17 cellular contexts compared by ENCODE assay signal in the genomic region with DNA sequence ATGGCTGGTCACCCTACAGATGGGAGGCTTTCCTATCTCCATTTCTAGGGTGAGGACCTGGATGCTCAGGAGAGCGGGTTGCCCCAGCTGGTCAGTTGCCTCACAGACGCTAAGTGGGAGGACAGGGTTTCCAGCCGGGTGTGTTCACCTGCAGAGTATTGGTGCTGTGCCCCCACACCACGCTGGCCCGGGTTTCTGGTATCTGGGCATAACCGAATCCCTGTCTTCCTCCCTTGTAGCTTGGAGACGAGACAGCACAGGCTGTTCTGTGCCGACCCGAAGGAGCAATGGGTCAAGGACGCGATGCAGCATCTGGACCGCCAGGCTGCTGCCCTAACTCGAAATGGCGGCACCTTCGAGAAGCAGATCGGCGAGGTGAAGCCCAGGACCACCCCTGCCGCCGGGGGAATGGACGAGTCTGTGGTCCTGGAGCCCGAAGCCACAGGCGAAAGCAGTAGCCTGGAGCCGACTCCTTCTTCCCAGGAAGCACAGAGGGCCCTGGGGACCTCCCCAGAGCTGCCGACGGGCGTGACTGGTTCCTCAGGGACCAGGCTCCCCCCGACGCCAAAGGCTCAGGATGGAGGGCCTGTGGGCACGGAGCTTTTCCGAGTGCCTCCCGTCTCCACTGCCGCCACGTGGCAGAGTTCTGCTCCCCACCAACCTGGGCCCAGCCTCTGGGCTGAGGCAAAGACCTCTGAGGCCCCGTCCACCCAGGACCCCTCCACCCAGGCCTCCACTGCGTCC. TPM values are rescaled to one million over a fixed set of nuclear protein-coding genes. Genes with fewer than 3 reads are reported as not detected.
DNase-seq lines count a peak whose midpoint lies in the region; ATAC-seq and TF ChIP-seq lines count a peak whose summit lies in the region.
"Had no signal": no experiment of that assay in that cellular context is flagged by ENCODE, and none has a peak within 500 bp of the region (broad histone marks: within the 10 kb centered on the region; RNA-seq: fewer than 3 reads in every experiment).

No MANE protein-coding gene starts in this region.

- TF ChIP-seq EP300 in SK-N-SH (IDR thresholded peaks at IDR 0.05; ENCODE audit: borderline replicate concordance in 1 of 2, low read depth in 1 of 2, low read length in 1 of 2): no peak

- no peak overlapping the region for H2BK15ac ChIP-seq in mesenchymal stem cell (ENCODE audit: low read depth, poor library complexity, severe bottlenecking)

- H3K23ac ChIP-seq in mesenchymal stem cell (ENCODE audit: low read length in 2 of 2): no peak overlapping the region

- peak overlapping the region in 1 of 2 experiments; percentile 24 for H2BK12ac ChIP-seq in mesenchymal stem cell (ENCODE audit: low read length in 2 of 2)

- no peak overlapping the region for H2BK5ac ChIP-seq in mesenchymal stem cell (ENCODE audit: low read depth, low read length, poor library complexity, severe bottlenecking)

- H3K9me3 ChIP-seq in SK-N-SH: no peaks in the 10 kb centered on the region
- no peaks in the 10 kb centered on the region for H3K9me3 ChIP-seq in ascending aorta
- no peaks in the 10 kb centered on the region for H3K9me3 ChIP-seq in mesenchymal stem cell (ENCODE audit: control insufficient read depth, low read length)
- no peaks in the 10 kb centered on the region for H3K9me3 ChIP-seq in testis
- H3K9me3 ChIP-seq: BE2C had no signal

- no peak overlapping the region for H4K91ac ChIP-seq in mesenchymal stem cell (ENCODE audit: low read length)

- H3K4me3 ChIP-seq in SK-N-SH (ENCODE audit: low read depth in 2 of 2, low read length in 1 of 2) (no peak overlapping the region), ascending aorta (no peak overlapping the region), mesenchymal stem cell (ENCODE audit: insufficient read depth in 1 of 2, low read depth in 1 of 2, low read length in 2 of 2) (no peak overlapping the region), testis (no peak overlapping the region)

- no peak for ATAC-seq in SK-N-SH treated with all-trans-retinoic acid at 6 μM for 48 hours
- no peak for ATAC-seq in GM21526 (IDR thresholded peaks at IDR 0.05; ENCODE audit: low FRiP score, unreplicated experiment)
- ATAC-seq in HG02852 (IDR thresholded peaks at IDR 0.05; ENCODE audit: unreplicated experiment): no peak
- ATAC-seq: CD8-positive, alpha-beta T cell; Panc1 had no signal

- H4K20me1 ChIP-seq in SK-N-SH (ENCODE audit: insufficient read depth): no peaks in the 10 kb centered on the region

- peak overlapping the region; percentile 52 for H2BK120ac ChIP-seq in mesenchymal stem cell (ENCODE audit: low read depth, low read length)

- H3K4me2 ChIP-seq in SK-N-SH (no peak overlapping the region), mesenchymal stem cell (ENCODE audit: low read length, poor library complexity, severe bottlenecking) (no peak overlapping the region)

- H3K27ac ChIP-seq in SK-N-SH (ENCODE audit: low read depth in 2 of 2, low read length in 1 of 2) (no peak overlapping the region), ascending aorta (peak overlapping the region; percentile 72 to 94), mesenchymal stem cell (ENCODE audit: low read length, poor library complexity, severe bottlenecking) (no peak overlapping the region), testis (peak overlapping the region; percentile 67 to 74)
- H3K27ac ChIP-seq: 22Rv1 had no signal

- no peak overlapping the region for H3K18ac ChIP-seq in mesenchymal stem cell (ENCODE audit: low read depth in 1 of 2, low read length in 2 of 2)

- H2AFZ ChIP-seq in SK-N-SH (ENCODE audit: low read depth): no peak overlapping the region
- H2AFZ ChIP-seq in mesenchymal stem cell (ENCODE audit: low read depth, low read length): no peak overlapping the region

- POLR2A ChIA-PET in SK-N-SH (lab: Yijun Ruan, JAX): no interaction called here

- no peaks in the 10 kb centered on the region for H3K79me2 ChIP-seq in SK-N-SH (ENCODE audit: insufficient read depth)

- DNase-seq in SK-N-SH (peak; percentile 8), ascending aorta (ENCODE audit: low spot score in 2 of 2) (no peak), mesenchymal stem cell (no peak), testis (peak; percentile 33), activated gamma-delta T cell (lab: John Stamatoyannopoulos, UW) (no peak)
- DNase-seq: DMS79, GOT3, NCI-H1436 treated with DMSO at 0.1 percent for 48 hours, NCI-H510A had no signal

- H3K79me1 ChIP-seq in mesenchymal stem cell (replicated peaks; ENCODE audit: low read length, poor library complexity, severe bottlenecking): peaks cover 29% of the 10 kb centered on the region

- H3K27me3 ChIP-seq in SK-N-SH (ENCODE audit: insufficient read depth) (no peaks in the 10 kb centered on the region), ascending aorta (no peaks in the 10 kb centered on the region), mesenchymal stem cell (ENCODE audit: control insufficient read depth in 1 of 2, insufficient read depth in 1 of 2, low read length in 2 of 2) (peaks cover 0 to 7% of the 10 kb centered on the region in 2 experiments), testis (no peaks in the 10 kb centered on the region)
- H3K27me3 ChIP-seq: BE2C had no signal

- WGBS in SK-N-SH (ENCODE audit: low lambda C conversion rate): 97% methylated on average over 26 of the region's 35 CpGs
- 96% methylated on average over 35 of the region's 35 CpGs for WGBS in mesenchymal stem cell
- WGBS in testis, 2 donors: 47 to 59% methylated on average over 21 to 35 of the region's 35 CpGs

- intact Hi-C loops in ascending aorta (cut with DNase I): no loop called here
- intact Hi-C loops in testis (cut with DNase I; ENCODE audit: low total_unique reads): no loop called here

- H3K4me1 ChIP-seq in SK-N-SH (ENCODE audit: control insufficient read depth in 1 of 2, insufficient read depth in 2 of 2, low read depth in 1 of 2, low read length in 1 of 2) (peaks cover 15 to 33% of the 10 kb centered on the region in 2 experiments; a peak in 3 of 4 replicates), ascending aorta (peaks cover 0 to 46% of the 10 kb centered on the region in 2 donors), mesenchymal stem cell (ENCODE audit: control insufficient read depth, insufficient read depth, low read depth, low read length) (peaks cover 36% of the 10 kb centered on the region), testis (peaks cover 45% of the 10 kb centered on the region)

- no peak for TF ChIP-seq CTCF in SK-N-SH (IDR thresholded peaks at IDR 0.05)
- TF ChIP-seq CTCF in ascending aorta (IDR thresholded peaks at IDR 0.05): no peak
- TF ChIP-seq CTCF in testis (IDR thresholded peaks at IDR 0.05): no peak

- no peak overlapping the region for H3K4ac ChIP-seq in mesenchymal stem cell (ENCODE audit: low read depth in 1 of 2, low read length in 2 of 2)

- H3K9ac ChIP-seq in SK-N-SH: no peak overlapping the region
- H3K9ac ChIP-seq in mesenchymal stem cell (ENCODE audit: low read length): no peak overlapping the region

- H3F3A ChIP-seq in SK-N-SH (replicated peaks; ENCODE audit: insufficient read depth): peaks cover 7% of the 10 kb centered on the region

- no peak overlapping the region for H2AK5ac ChIP-seq in mesenchymal stem cell (ENCODE audit: low read length, severe bottlenecking)

- H3K36me3 ChIP-seq in SK-N-SH (replicated peaks in 1 of 2; ENCODE audit: control insufficient read depth in 1 of 2, insufficient read depth in 2 of 2, low read length in 1 of 2) (no peaks in the 10 kb centered on the region), ascending aorta (peaks cover 30% of the 10 kb centered on the region in 2 donors), mesenchymal stem cell (ENCODE audit: control insufficient read depth in 1 of 2, insufficient read depth in 2 of 2, low read depth in 1 of 2, low read length in 2 of 2) (peaks cover 0 to 47% of the 10 kb centered on the region in 2 experiments), testis (ENCODE audit: low read depth, missing control alignments) (no peaks in the 10 kb centered on the region)

- TF ChIP-seq POLR2A in testis (IDR thresholded peaks at IDR 0.05): no peak

- H3K14ac ChIP-seq in mesenchymal stem cell (ENCODE audit: low read length in 2 of 2): no peak overlapping the region

- TF ChIP-seq RAD21 in SK-N-SH (IDR thresholded peaks at IDR 0.05; ENCODE audit: low read length): no peak

- H3K9me2 ChIP-seq in SK-N-SH: no peaks in the 10 kb centered on the region

- H4K8ac ChIP-seq in mesenchymal stem cell (ENCODE audit: low read length): no peak overlapping the region

- CTCF ChIA-PET in SK-N-SH (lab: Yijun Ruan, JAX): interaction anchor here (1.1 to 2.1 kb wide), 3 partner anchors 36 to 137 kb away, joined by 3 to 17 read pairs (median 3); no protein-coding TSS in a partner anchor

TF ChIP-seq in SK-N-SH, 30 proteins besides CTCF, POLR2A, EP300 and RAD21 (continues in another document):
- TF ChIP-seq EZH2phosphoT487 (IDR thresholded peaks at IDR 0.05; ENCODE audit: borderline replicate concordance, low read depth): no peak
- no peak for TF ChIP-seq YY1 (IDR thresholded peaks at IDR 0.05; ENCODE audit: low read depth)
- TF ChIP-seq FOXJ3 (CRISPR knock-in tag; IDR thresholded peaks at IDR 0.05): no peak

TF ChIP-seq in SK-N-SH treated with all-trans-retinoic acid at 6 μM for 48 hours, 23 proteins besides CTCF, POLR2A, EP300 and RAD21:
- TF ChIP-seq ZFP3 (CRISPR knock-in tag; IDR thresholded peaks at IDR 0.05): no peak
- TF ChIP-seq OSR1 (CRISPR knock-in tag; IDR thresholded peaks at IDR 0.05): no peak

RNA-seq across cellular contexts. Expression of a gene that starts 9.7 kb away (rescaled TPM):
- polyA plus RNA-seq in SK-N-SH (2012; rRNA removed) (5.8 and 6.8 TPM in 2 replicates), testis (ENCODE audit: insufficient read depth, low read depth, low replicate concordance) (12.9 TPM)
- polyA plus RNA-seq in SK-N-SH (2012; cell fraction: cytosol; rRNA removed): 3.1 and 4.9 TPM in 2 replicates
- 4.8 and 5.8 TPM in 2 replicates for polyA plus RNA-seq in SK-N-SH (2012; cell fraction: nucleus; rRNA removed)
- total RNA-seq in ascending aorta (251 TPM), testis (10 to 100 TPM in 1 of 2 donors, 1 to 10 TPM in 1; 8.5 to 19.6 TPM)
- 1.5 TPM for polyA plus RNA-seq in mesenchymal stem cell (2013, experiment 1 of 2)
- polyA plus RNA-seq in mesenchymal stem cell (2013, experiment 2 of 2): 1.5 TPM
- total RNA-seq: CD8-positive, alpha-beta T cell had no signal

RNA-seq across cellular contexts. Expression of a gene that starts 22.6 kb away (rescaled TPM):
- not detected in 2 replicates for polyA plus RNA-seq in SK-N-SH (2012; rRNA removed)
- not detected in 2 replicates for polyA plus RNA-seq in SK-N-SH (2012; cell fraction: cytosol; rRNA removed)
- not detected in 2 replicates for polyA plus RNA-seq in SK-N-SH (2012; cell fraction: nucleus; rRNA removed)
- total RNA-seq in ascending aorta: not detected
- not detected for polyA plus RNA-seq in mesenchymal stem cell (2013, experiment 1 of 2)
- polyA plus RNA-seq in mesenchymal stem cell (2013, experiment 2 of 2): not detected
- under 1 TPM in 1 of 2 donors, not detected in 1; 0.81 TPM for total RNA-seq in testis
- 4.0 TPM for polyA plus RNA-seq in testis (ENCODE audit: insufficient read depth, low read depth, low replicate concordance)
- total RNA-seq: CD8-positive, alpha-beta T cell had no signal
- polyA plus RNA-seq: AG04450 had no signal

RNA-seq across cellular contexts. Expression of a gene that starts 23.4 kb away (rescaled TPM):
- not detected in 2 replicates for polyA plus RNA-seq in SK-N-SH (2012; rRNA removed)
- not detected in 2 replicates for polyA plus RNA-seq in SK-N-SH (2012; cell fraction: cytosol; rRNA removed)
- polyA plus RNA-seq in SK-N-SH (2012; cell fraction: nucleus; rRNA removed): not detected in 2 replicates
- total RNA-seq in ascending aorta: not detected
- polyA plus RNA-seq in mesenchymal stem cell (2013, experiment 1 of 2): not detected
- not detected for polyA plus RNA-seq in mesenchymal stem cell (2013, experiment 2 of 2)
- total RNA-seq in testis: not detected
- 0.65 TPM for polyA plus RNA-seq in testis (ENCODE audit: insufficient read depth, low read depth, low replicate concordance)
- total RNA-seq: CD8-positive, alpha-beta T cell had no signal
- polyA plus RNA-seq: AG04450 had no signal

Comparison
In these comparisons a context has a peak if more than half of its experiments do, and no peak if none do; other contexts are left out.
1. DNase-seq: peak in SK-N-SH (single experiment) and testis (single experiment); none in ascending aorta (0 of 2), mesenchymal stem cell (single experiment) and activated gamma-delta T cell (single experiment).
2. H3K27ac ChIP-seq: peak in ascending aorta (2 of 2) and testis (2 of 2); none in SK-N-SH (0 of 2) and mesenchymal stem cell (single experiment).
3. RNA of a gene that starts 9.7 kb away (total RNA-seq): 251 TPM in ascending aorta (single experiment); 8.5 to 19.6 TPM in testis; every median in the first group is over 10 times any median in the second.